ENCODE assay signal across 8 cellular contexts in the genomic region with DNA sequence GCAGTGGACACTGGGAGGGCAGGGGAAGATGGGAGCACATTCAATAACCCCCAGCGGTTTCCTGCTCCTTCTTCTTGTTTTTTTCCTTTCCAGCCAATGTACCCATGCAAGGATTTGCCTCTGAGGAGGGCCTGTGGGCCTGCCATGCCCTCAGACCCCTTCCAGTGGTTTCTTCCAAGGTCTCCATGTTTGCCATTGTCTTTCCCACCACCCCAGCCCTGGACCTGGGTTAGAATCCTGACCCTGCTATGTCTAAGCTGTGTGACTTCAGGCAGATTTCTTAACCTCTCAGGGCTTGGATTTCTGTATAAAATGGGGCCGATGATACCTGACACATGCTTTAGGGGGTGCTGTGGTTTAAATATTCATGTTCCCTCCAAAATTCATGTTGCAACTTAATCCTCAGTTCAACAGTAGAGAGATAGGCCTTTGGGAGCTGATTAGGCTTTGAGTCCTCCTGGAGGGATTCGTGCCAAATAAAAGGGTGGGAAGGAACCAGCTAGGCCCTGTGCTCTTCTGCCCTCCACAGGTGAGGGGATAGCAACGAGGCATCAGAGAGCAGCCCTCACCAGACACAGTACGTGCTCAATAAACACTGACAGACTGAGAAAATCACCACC. TPM values are rescaled to one million over a fixed set of nuclear protein-coding genes. Genes with fewer than 3 reads are reported as not detected.
DNase-seq lines count a peak whose midpoint lies in the region; ATAC-seq and TF ChIP-seq lines count a peak whose summit lies in the region.

No MANE protein-coding gene starts in this region.

- peak; percentile 61 for TF ChIP-seq CTCF in Loucy (conservative IDR thresholded peaks at IDR 0.05; ENCODE audit: low read length)
- TF ChIP-seq CTCF in astrocyte of the spinal cord (IDR thresholded peaks at IDR 0.05; ENCODE audit: low read depth, low read length) = peak; percentile 47
- no peak for TF ChIP-seq CTCF in mucosa of descending colon (IDR thresholded peaks at IDR 0.05)
- TF ChIP-seq CTCF in left ventricle myocardium inferior (IDR thresholded peaks at IDR 0.05; ENCODE audit: borderline replicate concordance) = no peak

- no peak overlapping the region for H3K4me3 ChIP-seq in Loucy (ENCODE audit: low read length, poor library complexity, severe bottlenecking)
- no peak overlapping the region for H3K4me3 ChIP-seq in astrocyte of the spinal cord (ENCODE audit: low read depth, low read length)
- H3K4me3 ChIP-seq in mucosa of descending colon = no peak overlapping the region
- no peak overlapping the region for H3K4me3 ChIP-seq in left ventricle myocardium inferior

- H3K9ac ChIP-seq in Loucy (ENCODE audit: low read depth, low read length, poor library complexity, severe bottlenecking) = no peak overlapping the region

- H3K4me1 ChIP-seq in Loucy (ENCODE audit: insufficient read depth, low read length, poor library complexity, severe bottlenecking) (peaks cover 15% of the 10 kb centered on the region), mucosa of descending colon (ENCODE audit: low read depth) (peaks cover 32% of the 10 kb centered on the region), left ventricle myocardium inferior (peaks cover 27% of the 10 kb centered on the region)

- ATAC-seq in mucosa of descending colon = peak; percentile 54

- no peaks in the 10 kb centered on the region for H3F3A ChIP-seq in Loucy (ENCODE audit: low read depth)

- no peak overlapping the region for H2AFZ ChIP-seq in Loucy (ENCODE audit: low read length)

- H3K27me3 ChIP-seq in Loucy (ENCODE audit: insufficient read depth, low read length, poor library complexity, severe bottlenecking) (no peaks in the 10 kb centered on the region), left ventricle myocardium inferior (ENCODE audit: low read depth) (no peaks in the 10 kb centered on the region)

- no peaks in the 10 kb centered on the region for H3K36me3 ChIP-seq in Loucy (ENCODE audit: insufficient read depth, low read length)
- H3K36me3 ChIP-seq in mucosa of descending colon (ENCODE audit: low read depth) = no peaks in the 10 kb centered on the region
- no peaks in the 10 kb centered on the region for H3K36me3 ChIP-seq in left ventricle myocardium inferior

- intact Hi-C loops in mucosa of descending colon (cut with DNase I, micrococcal nuclease) = no loop called here
- intact Hi-C loops in left ventricle myocardium inferior (cut with micrococcal nuclease) = no loop called here

- H3K9me3 ChIP-seq in Loucy (ENCODE audit: insufficient read depth, low read depth, low read length) (no peaks in the 10 kb centered on the region), mucosa of descending colon (no peaks in the 10 kb centered on the region), left ventricle myocardium inferior (replicated peaks) (no peaks in the 10 kb centered on the region)

- DNase-seq in GF-D8 (lab: John Stamatoyannopoulos, UW) (peak; percentile 2), astrocyte of the spinal cord (ENCODE audit: low read depth, low spot score) (peak; percentile 52), mucosa of descending colon (peak in 1 of 3 donors; percentile 56), NCI-H1930 (lab: John Stamatoyannopoulos, UW) (no peak), NCI-H1048 (lab: John Stamatoyannopoulos, UW) (no peak), left ventricle myocardium inferior (no peak), NCI-H1694 treated with DMSO at 0.1 percent for 48 hours (lab: John Stamatoyannopoulos, UW) (no peak)

- H4K20me1 ChIP-seq in Loucy (ENCODE audit: insufficient read depth, low read length, poor library complexity, severe bottlenecking) = no peaks in the 10 kb centered on the region

- no peaks in the 10 kb centered on the region for H3K9me2 ChIP-seq in Loucy (replicated peaks; ENCODE audit: low read depth, low read length)

- in situ Hi-C loops in astrocyte of the spinal cord (cut with HindIII; ENCODE audit: low sequenced_read_pairs) = no loop called here

- no peak overlapping the region for H3K27ac ChIP-seq in left ventricle myocardium inferior (replicated peaks)

- H3K79me2 ChIP-seq in Loucy (ENCODE audit: insufficient read depth, low read length) = no peaks in the 10 kb centered on the region

- H3K4me2 ChIP-seq in Loucy (ENCODE audit: low read depth, low read length, poor library complexity, severe bottlenecking) = no peak overlapping the region

RNA-seq across cellular contexts. Expression of a gene that starts 46.3 kb away (rescaled TPM):
- total RNA-seq in mucosa of descending colon = 100 to 1,000 TPM; 256 to 555 (median 357) TPM
- 34.8 TPM for total RNA-seq in left ventricle myocardium inferior

Comparison
In these comparisons a context has a peak if more than half of its experiments do, and no peak if none do; other contexts are left out.
1. DNase-seq: peak in GF-D8 (single experiment) and astrocyte of the spinal cord (single experiment); none in NCI-H1930 (0 of 2), NCI-H1048 (single experiment), left ventricle myocardium inferior (single experiment) and NCI-H1694 treated with DMSO at 0.1 percent for 48 hours (single experiment).
2. CTCF ChIP-seq: peak in Loucy (single experiment) and astrocyte of the spinal cord (single experiment); none in mucosa of descending colon (single experiment) and left ventricle myocardium inferior (single experiment).